In the genomic region with DNA sequence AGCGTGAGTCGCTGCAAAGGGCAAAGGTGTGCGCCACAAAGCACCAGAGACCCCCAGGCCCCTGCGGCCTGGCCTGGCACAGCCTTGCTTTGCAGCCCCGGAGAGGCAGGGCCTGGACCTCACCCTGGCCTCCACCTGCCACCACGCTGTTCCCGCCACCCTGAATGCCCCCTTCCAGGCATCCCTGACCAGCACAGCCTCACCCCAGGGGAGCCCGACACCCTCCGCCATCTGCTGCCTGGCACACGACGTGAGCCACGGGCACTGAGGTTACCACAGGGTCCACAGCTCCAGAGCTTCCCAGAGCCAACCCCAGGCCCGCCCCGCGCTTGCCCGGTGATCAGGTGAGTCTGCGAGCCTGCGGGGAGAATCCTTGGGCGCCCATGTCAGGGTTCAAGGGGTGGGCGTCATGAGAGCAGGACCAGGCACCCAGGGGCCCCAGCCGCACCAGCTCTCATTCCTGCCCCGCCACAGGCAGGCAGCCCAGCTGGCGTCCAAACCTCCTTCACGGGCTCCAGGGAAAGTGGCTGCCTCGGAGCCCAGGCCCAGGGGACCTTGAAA, we compare ENCODE assay signal across 9 cellular contexts.
A peak's percentile ranks its signal among the peaks of the same experiment; 100 is the strongest.
DNase-seq lines count a peak whose midpoint lies in the region; ATAC-seq and TF ChIP-seq lines count a peak whose summit lies in the region.
"Had no signal": no experiment of that assay in that cellular context is flagged by ENCODE, and none has a peak within 500 bp of the region (broad histone marks: within the 10 kb centered on the region; RNA-seq: fewer than 3 reads in every experiment).

No MANE protein-coding gene starts in this region.

- H3K36me3 Mint-ChIP-seq in activated naive CD4-positive, alpha-beta T cell treated with anti-CD3 and anti-CD28 coated beads, Interleukin-2, amount 50 U/mL, for 24 hours = peaks cover 14% of the 10 kb centered on the region
- H3K36me3 Mint-ChIP-seq in activated T-helper 1 cell treated with anti-CD3 and anti-CD28 coated beads, Interleukin-12 subunit alpha, Interleukin-12 subunit beta, Interleukin-2, Interleukin-4 antibody, amounts not matched to agents 30 ng/mL and 10 ng/mL and 1 ng/mL, durations not matched to agents 14 hours and 24 hours and 36 hours (ENCODE audit: low read depth) = peaks cover 19% of the 10 kb centered on the region

- H3K27me3 ChIP-seq in mononuclear cell (ENCODE audit: insufficient read depth, low read length) (no peaks in the 10 kb centered on the region), upper lobe of right lung (no peaks in the 10 kb centered on the region), MG63 (peaks cover 16% of the 10 kb centered on the region)

- H3K9me3 Mint-ChIP-seq in activated naive CD4-positive, alpha-beta T cell treated with anti-CD3 and anti-CD28 coated beads, Interleukin-2, amount 50 U/mL, for 24 hours = no peaks in the 10 kb centered on the region
- H3K9me3 Mint-ChIP-seq in activated T-helper 1 cell treated with anti-CD3 and anti-CD28 coated beads, Interleukin-12 subunit alpha, Interleukin-12 subunit beta, Interleukin-2, Interleukin-4 antibody, amounts not matched to agents 30 ng/mL and 10 ng/mL and 1 ng/mL, durations not matched to agents 14 hours and 24 hours and 36 hours = no peaks in the 10 kb centered on the region

- peak overlapping the region; percentile 88 for H3K4me3 ChIP-seq in mononuclear cell (ENCODE audit: low read length)
- H3K4me3 ChIP-seq in upper lobe of right lung = peak overlapping the region; percentile 64
- H3K4me3 ChIP-seq in MG63 = no peak overlapping the region

- TF ChIP-seq CTCF in upper lobe of right lung (IDR thresholded peaks at IDR 0.05) = no peak

- intact Hi-C loops in activated T-helper 1 cell treated with anti-CD3 and anti-CD28 coated beads, Interleukin-12 subunit alpha, Interleukin-12 subunit beta, Interleukin-2, Interleukin-4 antibody, amounts not matched to agents 30 ng/mL and 10 ng/mL and 1 ng/mL, durations not matched to agents 14 hours and 24 hours and 36 hours (cut with micrococcal nuclease) = no loop called here
- intact Hi-C loops in upper lobe of right lung (cut with DNase I) = no loop called here

- no peaks in the 10 kb centered on the region for H3K27me3 Mint-ChIP-seq in activated naive CD4-positive, alpha-beta T cell treated with anti-CD3 and anti-CD28 coated beads, Interleukin-2, amount 50 U/mL, for 24 hours
- no peaks in the 10 kb centered on the region for H3K27me3 Mint-ChIP-seq in activated T-helper 1 cell treated with anti-CD3 and anti-CD28 coated beads, Interleukin-12 subunit alpha, Interleukin-12 subunit beta, Interleukin-2, Interleukin-4 antibody, amounts not matched to agents 30 ng/mL and 10 ng/mL and 1 ng/mL, durations not matched to agents 14 hours and 24 hours and 36 hours (ENCODE audit: insufficient read depth)

- no peak for ATAC-seq in upper lobe of right lung

- H3K4me1 Mint-ChIP-seq in activated naive CD4-positive, alpha-beta T cell treated with anti-CD3 and anti-CD28 coated beads, Interleukin-2, amount 50 U/mL, for 24 hours = peaks cover 35% of the 10 kb centered on the region
- H3K4me1 Mint-ChIP-seq in activated T-helper 1 cell treated with anti-CD3 and anti-CD28 coated beads, Interleukin-12 subunit alpha, Interleukin-12 subunit beta, Interleukin-2, Interleukin-4 antibody, amounts not matched to agents 30 ng/mL and 10 ng/mL and 1 ng/mL, durations not matched to agents 14 hours and 24 hours and 36 hours (ENCODE audit: low read depth) = peaks cover 11% of the 10 kb centered on the region

- H3K9me3 ChIP-seq in mononuclear cell (ENCODE audit: low read depth, low read length) (no peaks in the 10 kb centered on the region), upper lobe of right lung (no peaks in the 10 kb centered on the region), MG63 (no peaks in the 10 kb centered on the region; the same call in 1 of the 2 replicates)

- H3K4me1 ChIP-seq in mononuclear cell (ENCODE audit: insufficient read depth, low read length) (peaks cover 33% of the 10 kb centered on the region), upper lobe of right lung (no peaks in the 10 kb centered on the region)

- no peak overlapping the region for H3K27ac Mint-ChIP-seq in activated naive CD4-positive, alpha-beta T cell treated with anti-CD3 and anti-CD28 coated beads, Interleukin-2, amount 50 U/mL, for 24 hours
- no peak overlapping the region for H3K27ac Mint-ChIP-seq in activated T-helper 1 cell treated with anti-CD3 and anti-CD28 coated beads, Interleukin-12 subunit alpha, Interleukin-12 subunit beta, Interleukin-2, Interleukin-4 antibody, amounts not matched to agents 30 ng/mL and 10 ng/mL and 1 ng/mL, durations not matched to agents 14 hours and 24 hours and 36 hours

- H3K27ac ChIP-seq in upper lobe of right lung = peak overlapping the region; percentile 39

- H3K4me3 Mint-ChIP-seq in activated naive CD4-positive, alpha-beta T cell treated with anti-CD3 and anti-CD28 coated beads, Interleukin-2, amount 50 U/mL, for 24 hours = peak overlapping the region; percentile 96
- H3K4me3 Mint-ChIP-seq in activated T-helper 1 cell treated with anti-CD3 and anti-CD28 coated beads, Interleukin-12 subunit alpha, Interleukin-12 subunit beta, Interleukin-2, Interleukin-4 antibody, amounts not matched to agents 30 ng/mL and 10 ng/mL and 1 ng/mL, durations not matched to agents 14 hours and 24 hours and 36 hours = peak overlapping the region; percentile 95

- H3K36me3 ChIP-seq in upper lobe of right lung = no peaks in the 10 kb centered on the region
- H3K36me3 ChIP-seq in MG63 = no peaks in the 10 kb centered on the region

- DNase-seq in activated naive CD4-positive, alpha-beta T cell (lab: John Stamatoyannopoulos, UW) = no peak
- no peak for DNase-seq in activated T-helper 1 cell treated with anti-CD3 and anti-CD28 coated beads, Interleukin-12 subunit alpha, Interleukin-12 subunit beta, Interleukin-2, Interleukin-4 antibody, amounts not matched to agents 30 ng/mL and 10 ng/mL and 1 ng/mL, durations not matched to agents 14 hours and 24 hours and 36 hours (ENCODE audit: low spot score)
- DNase-seq in upper lobe of right lung (peak; percentile 59), NCI-H1105 treated with DMSO at 0.1 percent for 48 hours (lab: John Stamatoyannopoulos, UW) (no peak), COR-L47 (lab: John Stamatoyannopoulos, UW) (no peak), MG63 (no peak)
- DNase-seq: NCI-H524 treated with DMSO at 0.1 percent for 48 hours had no signal
